In genomic region chr2:148861367-148861766, GRCh38 we compare ENCODE assay signal across 14 cellular contexts. TPM values are rescaled to one million over a fixed set of nuclear protein-coding genes. Genes with fewer than 3 reads are reported as not detected.
A peak's percentile ranks its signal among the peaks of the same experiment; 100 is the strongest.
DNase-seq lines count a peak whose midpoint lies in the region; ATAC-seq and TF ChIP-seq lines count a peak whose summit lies in the region.
"Had no signal": no experiment of that assay in that cellular context is flagged by ENCODE, and none has a peak within 500 bp of the region (broad histone marks: within the 10 kb centered on the region; RNA-seq: fewer than 3 reads in every experiment).

No MANE protein-coding gene starts in this region.

- H3K36me3 Mint-ChIP-seq in HFFc6 (ENCODE audit: low read depth) (no peaks in the 10 kb centered on the region), chondrocyte (ENCODE audit: low read depth) (no peaks in the 10 kb centered on the region), nephron progenitor cell (ENCODE audit: low read depth) (no peaks in the 10 kb centered on the region)

- H3K9me3 Mint-ChIP-seq in HFFc6: no peaks in the 10 kb centered on the region
- H3K9me3 Mint-ChIP-seq in chondrocyte (ENCODE audit: low read depth): no peaks in the 10 kb centered on the region
- no peaks in the 10 kb centered on the region for H3K9me3 Mint-ChIP-seq in nephron progenitor cell

- H3K4me1 Mint-ChIP-seq in HFFc6 (ENCODE audit: low read depth) (no peaks in the 10 kb centered on the region), chondrocyte (ENCODE audit: low read depth) (no peaks in the 10 kb centered on the region), nephron progenitor cell (no peaks in the 10 kb centered on the region)

- no peak for TF ChIP-seq EP300 in transverse colon (IDR thresholded peaks at IDR 0.05; ENCODE audit: low read depth)

- H3K4me1 ChIP-seq in transverse colon: no peaks in the 10 kb centered on the region

- TF ChIP-seq POLR2A in transverse colon (IDR thresholded peaks at IDR 0.05): no peak

- H3K4me3 ChIP-seq in transverse colon: no peak overlapping the region

- no peak for DNase-seq in HFFc6
- peak; percentile 16 for DNase-seq in NCI-H2029 (lab: John Stamatoyannopoulos, UW)
- peak; percentile 82 for DNase-seq in OCI-M1 (lab: John Stamatoyannopoulos, UW)
- DNase-seq in chondrocyte (ENCODE audit: low spot score): no peak
- DNase-seq in transverse colon: no peak
- no peak for DNase-seq in nephron progenitor cell
- DNase-seq: AML-193, NCI-H1092 treated with DMSO at 0.1 percent for 48 hours, NCI-H1436 treated with DMSO at 0.1 percent for 48 hours, NCI-H1930, NCI-H524 treated with DMSO at 0.1 percent for 48 hours had no signal

- peaks cover 25% of the 10 kb centered on the region for H3K27me3 Mint-ChIP-seq in HFFc6 (ENCODE audit: insufficient read depth)
- H3K27me3 Mint-ChIP-seq in chondrocyte (ENCODE audit: low read depth): peaks cover 22% of the 10 kb centered on the region
- peaks cover 37% of the 10 kb centered on the region for H3K27me3 Mint-ChIP-seq in nephron progenitor cell (ENCODE audit: low read depth, poor library complexity)

- no peak overlapping the region for H3K27ac Mint-ChIP-seq in HFFc6
- no peak overlapping the region for H3K27ac Mint-ChIP-seq in chondrocyte (ENCODE audit: unreplicated experiment)
- no peak overlapping the region for H3K27ac Mint-ChIP-seq in nephron progenitor cell

- WGBS in transverse colon (ENCODE audit: low coverage in 1 of 2), 2 donors: 78 to 88% methylated on average over 3 to 5 of the region's 5 CpGs

- H3K9me3 ChIP-seq in transverse colon: no peaks in the 10 kb centered on the region

- ATAC-seq in GM18519 (IDR thresholded peaks at IDR 0.05; ENCODE audit: low FRiP score, unreplicated experiment): no peak
- ATAC-seq: SK-N-SH treated with all-trans-retinoic acid at 6 μM for 48 hours had no signal

- TF ChIP-seq CTCF in HFFc6 (IDR thresholded peaks at IDR 0.05) (no peak), chondrocyte (IDR thresholded peaks at IDR 0.05) (no peak), transverse colon (IDR thresholded peaks at IDR 0.05) (no peak), nephron progenitor cell (IDR thresholded peaks at IDR 0.05) (no peak)

- H3K27ac ChIP-seq in transverse colon: no peak overlapping the region
- H3K27ac ChIP-seq: C4-2B had no signal

- H3K4me3 Mint-ChIP-seq in HFFc6 (peak overlapping the region; percentile 9; the same call in 1 of the 2 replicates), chondrocyte (ENCODE audit: unreplicated experiment) (no peak overlapping the region), nephron progenitor cell (no peak overlapping the region)

- in situ Hi-C loops in transverse colon (cut with MboI; ENCODE audit: low pct_ligation_motif_present in 1 of 4, low pct_unique_long_range_greater_than_20kb in 1 of 4, low sequenced_read_pairs in 3 of 4): no loop called here

- no peaks in the 10 kb centered on the region for H3K27me3 ChIP-seq in transverse colon

- intact Hi-C loops in transverse colon (cut with DNase I; ENCODE audit: low total_unique reads): no loop called here

- no peaks in the 10 kb centered on the region for H3K36me3 ChIP-seq in transverse colon

RNA-seq across cellular contexts. Expression of gene KIF5C, which starts 13.7 kb away (rescaled TPM):
- total RNA-seq in HFFc6 (2021; fragmentation: NEBNext Ultra II Directional; extraction: Animal tissue kit (Norgen Biotek cat#: 25700)): 1 to 10 TPM in 1 of 6 experiments, under 1 TPM in 5; 0.38 to 1.0 (median 0.54) TPM
- total RNA-seq in chondrocyte (2.6 to 3.8 TPM (median 3.1 TPM) in 3 replicates), transverse colon (1 to 10 TPM in 3 of 4 donors, under 1 TPM in 1; 0.75 to 3.2 (median 2.3) TPM)

Comparison
In these comparisons a context has a peak if more than half of its experiments do, and no peak if none do; other contexts are left out.
1. DNase-seq: peak in NCI-H2029 (single experiment) and OCI-M1 (single experiment); none in HFFc6 (single experiment), chondrocyte (single experiment), transverse colon (single experiment) and nephron progenitor cell (single experiment).